Comparison of ENCODE assay signal across 20 cellular contexts in the genomic region with DNA sequence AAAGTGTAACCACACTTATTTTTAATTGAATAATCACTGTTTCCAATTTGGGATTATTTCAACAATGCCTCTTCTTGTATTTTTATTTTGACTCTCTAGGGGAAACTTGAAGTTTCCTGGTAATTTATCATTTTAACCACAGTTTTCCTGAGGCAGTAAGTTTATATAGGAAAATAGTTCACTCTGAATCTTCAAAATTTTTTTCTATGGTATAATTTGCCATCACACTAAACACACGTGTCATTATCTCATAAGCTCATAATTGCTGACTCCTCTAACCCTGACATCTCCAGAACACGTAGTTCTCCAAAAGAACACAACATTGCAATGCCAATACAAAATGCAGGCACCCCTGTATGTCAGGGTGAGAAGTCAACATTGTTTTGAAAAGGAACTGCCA.
A peak's percentile ranks its signal among the peaks of the same experiment; 100 is the strongest.
DNase-seq lines count a peak whose midpoint lies in the region; ATAC-seq, FAIRE-seq and TF ChIP-seq lines count a peak whose summit lies in the region.
"Had no signal": no experiment of that assay in that cellular context is flagged by ENCODE, and none has a peak within 500 bp of the region (broad histone marks: within the 10 kb centered on the region; RNA-seq: fewer than 3 reads in every experiment).

No MANE protein-coding gene starts in this region.

- no peak overlapping the region for H3K23ac ChIP-seq in H1 (ENCODE audit: insufficient read length)

- POLR2A ChIA-PET in H1 (lab: Charles Lee; ENCODE audit: partially characterized antibody), result interaction anchor here (1.0 to 3.3 kb wide), 2 partner anchors 15 to 29 kb away, joined by 3 to 10 read pairs; no protein-coding TSS in a partner anchor

- no peak overlapping the region for H3K18ac ChIP-seq in H1 (ENCODE audit: extremely low read depth, low read length)

- H2BK20ac ChIP-seq in H1 (ENCODE audit: low read length), result no peak overlapping the region

- H3K79me1 ChIP-seq in H1 (ENCODE audit: low read depth, low read length), result no peaks in the 10 kb centered on the region

- ATAC-seq in GM19467 (IDR thresholded peaks at IDR 0.05; ENCODE audit: unreplicated experiment), result no peak
- ATAC-seq: K562 had no signal

- H2BK120ac ChIP-seq in H1 (replicated peaks; ENCODE audit: low read depth, low read length), result no peak overlapping the region

- H3K14ac ChIP-seq in H1 (ENCODE audit: insufficient read length), result no peak overlapping the region

- no peak for TF ChIP-seq RAD21 in H1 (IDR thresholded peaks at IDR 0.05 in 1 of 2, conservative IDR thresholded peaks at IDR 0.05 in 1 of 2; ENCODE audit: low read depth in 2 of 2, low read length in 2 of 2)

- H3K9me3 Mint-ChIP-seq in HFFc6, result peaks cover 4% of the 10 kb centered on the region; the same call in 1 of the 2 replicates
- H3K9me3 Mint-ChIP-seq: T-helper 1 cell treated with Interleukin-12 subunit alpha and Interleukin-12 subunit beta and Interleukin-4 antibody, amounts not matched to agents 30 μg/mL and 1 μg/mL, for 36 hours had no signal

- no peak for FAIRE-seq in H1 (lab: Jason Lieb, UNC)
- FAIRE-seq: D721Med, K562 had no signal

- peaks cover 43% of the 10 kb centered on the region for H3K4me1 Mint-ChIP-seq in HFFc6 (ENCODE audit: low read depth)

- H3K27me3 ChIP-seq in H1 (replicated peaks in 1 of 4; ENCODE audit: control insufficient read depth in 3 of 4, extremely low read depth in 1 of 4, insufficient read depth in 3 of 4, low read length in 3 of 4) (no peaks in the 10 kb centered on the region), osteoblast (ENCODE audit: insufficient read depth, low read length) (no peaks in the 10 kb centered on the region)

- H3K4me1 ChIP-seq in H1 (replicated peaks in 1 of 4; ENCODE audit: control insufficient read depth in 3 of 4, insufficient read depth in 4 of 4, low read length in 3 of 4), result peaks cover 0 to 14% (median 7%) of the 10 kb centered on the region in 4 experiments; a peak in 4 of 7 replicates
- peaks cover 33% of the 10 kb centered on the region for H3K4me1 ChIP-seq in osteoblast (ENCODE audit: insufficient read depth, low read length)

- 0 out of 4 replicates have a peak, but pooled peaks cover 0 to 4% of the 10 kb centered on the region in 2 experiments for H3K9me3 ChIP-seq in H1 (ENCODE audit: insufficient read depth in 2 of 2, low read depth in 1 of 2, low read length in 1 of 2)
- peaks cover 2% of the 10 kb centered on the region for H3K9me3 ChIP-seq in osteoblast (ENCODE audit: low read depth, low read length)

- H3K4me3 ChIP-seq in H1 (ENCODE audit: extremely low read depth in 1 of 4, insufficient read depth in 2 of 4, low read depth in 3 of 4, low read length in 4 of 4) (no peak overlapping the region), osteoblast (ENCODE audit: insufficient read depth, low read length) (peak overlapping the region; percentile 26)
- H3K4me3 ChIP-seq: K562 had no signal

- H3K36me3 Mint-ChIP-seq in HFFc6 (ENCODE audit: low read depth), result 0 out of 2 replicates have a peak, but pooled peaks cover 5% of the 10 kb centered on the region

- no peak for TF ChIP-seq EP300 in H1 (IDR thresholded peaks at IDR 0.05; ENCODE audit: borderline replicate concordance in 1 of 2, low read depth in 2 of 2, low read length in 2 of 2)

- peak overlapping the region; percentile 90 for H3K27ac Mint-ChIP-seq in HFFc6
- H3K27ac Mint-ChIP-seq: T-helper 1 cell treated with Interleukin-12 subunit alpha and Interleukin-12 subunit beta and Interleukin-4 antibody, amounts not matched to agents 30 μg/mL and 1 μg/mL, for 36 hours had no signal

- 97% methylated on average over 2 of the region's 2 CpGs; no CpG with 5 or more reads in 1 of the 2 experiments for WGBS in H1 (ENCODE audit: extremely low coverage in 1 of 2, insufficient coverage in 1 of 2, insufficient read length in 1 of 2, insufficient replicate concordance in 2 of 2, low coverage in 1 of 2, low lambda C conversion rate in 2 of 2, missing lambda C conversion rate in 1 of 2), 2 experiments

- CTCF ChIA-PET in H1 (lab: Charles Lee; ENCODE audit: partially characterized antibody), result interaction anchor here (0.7 to 1.0 kb wide), 2 partner anchors 36 to 71 kb away, joined by 3 read pairs; no protein-coding TSS in a partner anchor

- no peak for TF ChIP-seq POLR2A in H1 (IDR thresholded peaks at IDR 0.05; ENCODE audit: control extremely low read depth in 1 of 2, low read depth in 2 of 2, low read length in 2 of 2)

- H3K4me2 ChIP-seq in H1 (ENCODE audit: insufficient read depth in 1 of 2, low read depth in 2 of 2, low read length in 2 of 2) (no peak overlapping the region), osteoblast (ENCODE audit: insufficient read depth, low read length) (peak overlapping the region; percentile 55)

- H3K4ac ChIP-seq in H1 (replicated peaks; ENCODE audit: insufficient read length, low read depth, low read length), result no peak overlapping the region

- H3K4me3 Mint-ChIP-seq in HFFc6, result peak overlapping the region; percentile 74; the same call in 1 of the 2 replicates
- H3K4me3 Mint-ChIP-seq: T-helper 1 cell treated with Interleukin-12 subunit alpha and Interleukin-12 subunit beta and Interleukin-4 antibody, amounts not matched to agents 30 μg/mL and 1 μg/mL, for 36 hours had no signal

- H2BK12ac ChIP-seq in H1 (ENCODE audit: low read depth, low read length), result no peak overlapping the region

- no peak overlapping the region for H2AK5ac ChIP-seq in H1 (ENCODE audit: low read depth, low read length)

- no peak overlapping the region for H4K8ac ChIP-seq in H1 (ENCODE audit: extremely low read depth, insufficient read depth, low read length)

- H3K79me2 ChIP-seq in H1 (ENCODE audit: control insufficient read depth in 1 of 2, insufficient read depth in 2 of 2, low read length in 2 of 2) (no peaks in the 10 kb centered on the region), osteoblast (ENCODE audit: insufficient read depth, low read length) (no peaks in the 10 kb centered on the region)

- no peak overlapping the region for H3K56ac ChIP-seq in H1 (replicated peaks; ENCODE audit: insufficient read length, low read depth, low read length)

- no peaks in the 10 kb centered on the region for H3K23me2 ChIP-seq in H1 (ENCODE audit: low read depth, low read length)

- H3K27me3 Mint-ChIP-seq in HFFc6 (ENCODE audit: insufficient read depth), result no peaks in the 10 kb centered on the region; the same call in 1 of the 2 replicates

- H2AFZ ChIP-seq in H1 (ENCODE audit: low read length) (no peak overlapping the region), osteoblast (ENCODE audit: low read length) (peak overlapping the region; percentile 69)

- H4K5ac ChIP-seq in H1 (ENCODE audit: insufficient read length, low read depth, low read length), result no peak overlapping the region

- peak overlapping the region; percentile 93; the same call in 1 of the 2 replicates for H2BK15ac ChIP-seq in H1 (ENCODE audit: low read length)

- no peak overlapping the region for H4K91ac ChIP-seq in H1 (replicated peaks; ENCODE audit: insufficient read length, low read length)

- no peak overlapping the region for H2BK5ac ChIP-seq in H1 (ENCODE audit: low read depth, low read length)

- H3K36me3 ChIP-seq in H1 (ENCODE audit: control insufficient read depth in 2 of 4, insufficient read depth in 4 of 4, low read length in 3 of 4) (no peaks in the 10 kb centered on the region), osteoblast (ENCODE audit: insufficient read depth, low read length) (no peaks in the 10 kb centered on the region)

- H3K27ac ChIP-seq in H1 (ENCODE audit: low read depth, low read length) (no peak overlapping the region), osteoblast (ENCODE audit: low read depth, low read length) (peak overlapping the region; percentile 70)
- H3K27ac ChIP-seq: 22Rv1, C4-2B had no signal

- no peak overlapping the region for H3K9ac ChIP-seq in H1 (replicated peaks in 1 of 4; ENCODE audit: extremely low read depth in 1 of 4, low read depth in 3 of 4, low read length in 3 of 4)

- no peaks in the 10 kb centered on the region for H4K20me1 ChIP-seq in H1 (replicated peaks in 1 of 2; ENCODE audit: control insufficient read depth in 1 of 2, insufficient read depth in 2 of 2, low read length in 2 of 2)
- no peaks in the 10 kb centered on the region for H4K20me1 ChIP-seq in osteoblast (ENCODE audit: insufficient read depth, low read length)

- DNase-seq in NCI-H2227 treated with DMSO at 0.1 percent for 48 hours (lab: John Stamatoyannopoulos, UW) (peak; percentile 25), NCI-H2227 (lab: John Stamatoyannopoulos, UW; ENCODE audit: unreplicated experiment) (no peak), HFFc6 (no peak), H1 (ENCODE audit: low read depth in 1 of 2, low spot score in 2 of 2) (no peak), osteoblast (ENCODE audit: insufficient read length, low spot score, missing footprints) (no peak), NCI-H446 (lab: John Stamatoyannopoulos, UW) (no peak)
- no peak for DNase-seq in stimulated activated CD4-positive, alpha-beta T cell treated with anti-CD3 and anti-CD28 coated beads, Interleukin-4, amount 100 ng/mL, for 4 hours
- DNase-seq: DMS53; GF-D8; NCI-H1092; NCI-H1436; NCI-H526; NK-92 treated with Interleukin-12 subunit alpha and Interleukin-12 subunit beta, amount 100 ng/mL, for 24 hours; SIG-M5 had no signal

- TF ChIP-seq CTCF in HFFc6 (IDR thresholded peaks at IDR 0.05), result no peak
- no peak for TF ChIP-seq CTCF in H1 (IDR thresholded peaks at IDR 0.05; ENCODE audit: control extremely low read depth in 1 of 3, insufficient read depth in 1 of 3, low read depth in 1 of 3, low read length in 3 of 3)
- no peak for TF ChIP-seq CTCF in osteoblast (IDR thresholded peaks at IDR 0.05; ENCODE audit: extremely low read depth, low read depth, low read length)

TF ChIP-seq in H1, 55 proteins besides CTCF, POLR2A, EP300 and RAD21 (continues in another document):
- TF ChIP-seq CEBPB (IDR thresholded peaks at IDR 0.05; ENCODE audit: low read depth, low read length) (no peak), GTF2F1 (IDR thresholded peaks at IDR 0.05; ENCODE audit: borderline replicate concordance, low read depth, low read length) (no peak), CHD1 (IDR thresholded peaks at IDR 0.05; ENCODE audit: low read depth, low read length) (no peak), CHD2 (IDR thresholded peaks at IDR 0.05; ENCODE audit: low read length) (no peak), KDM4A (IDR thresholded peaks at IDR 0.05; ENCODE audit: low read depth, low read length, severe bottlenecking) (no peak), KDM1A (IDR thresholded peaks at IDR 0.05; ENCODE audit: borderline replicate concordance, low read length) (no peak), HDAC2 (IDR thresholded peaks at IDR 0.05; ENCODE audit: borderline replicate concordance in 1 of 2, low read depth in 2 of 2, low read length in 2 of 2) (no peak), SP2 (IDR thresholded peaks at IDR 0.05; ENCODE audit: low read length) (no peak), TCF12 (IDR thresholded peaks at IDR 0.05; ENCODE audit: low read depth, low read length) (no peak), TEAD4 (IDR thresholded peaks at IDR 0.05; ENCODE audit: low read depth, low read length) (no peak), FOSL1 (IDR thresholded peaks at IDR 0.05; ENCODE audit: insufficient read depth, low read depth, low read length) (no peak), ZNF274 (IDR thresholded peaks at IDR 0.05; ENCODE audit: borderline replicate concordance, extremely low read depth, low read length) (no peak), RFX5 (IDR thresholded peaks at IDR 0.05; ENCODE audit: borderline replicate concordance, low read depth, low read length) (no peak), RXRA (IDR thresholded peaks at IDR 0.05; ENCODE audit: insufficient read depth, low read depth, low read length) (no peak)
